In the genomic region with DNA sequence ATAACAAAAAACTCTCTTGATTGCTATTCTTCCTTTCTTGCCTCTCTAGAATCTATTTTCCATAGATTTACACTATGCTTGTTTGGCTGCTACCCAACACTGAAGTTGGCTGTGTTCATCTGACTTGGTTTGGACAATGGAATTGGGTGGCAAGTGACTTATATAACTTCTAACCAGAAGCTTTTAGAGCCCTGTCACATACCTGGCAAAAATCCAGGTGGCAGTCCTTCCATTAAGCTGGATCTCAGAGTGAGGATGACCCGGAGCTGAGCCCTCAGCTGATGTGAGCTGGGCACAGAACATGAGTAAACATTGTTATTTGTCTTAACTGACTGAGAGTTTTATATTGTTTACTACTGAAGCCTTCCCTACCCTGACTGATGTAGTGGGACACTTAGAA, we compare ENCODE assay signal across 27 cellular contexts.
DNase-seq lines count a peak whose midpoint lies in the region; ATAC-seq and TF ChIP-seq lines count a peak whose summit lies in the region.
"Had no signal": no experiment of that assay in that cellular context is flagged by ENCODE, and none has a peak within 500 bp of the region (broad histone marks: within the 10 kb centered on the region; RNA-seq: fewer than 3 reads in every experiment).

No MANE protein-coding gene starts in this region.

- intact Hi-C loops in Right ventricle myocardium inferior (cut with DNase I) = no loop called here
- intact Hi-C loops in Calu3 (cut with micrococcal nuclease; ENCODE audit: unreplicated experiment) = no loop called here

- peaks cover 20% of the 10 kb centered on the region for H3K9me3 Mint-ChIP-seq in Calu3 (ENCODE audit: low read depth, unreplicated experiment)
- H3K9me3 Mint-ChIP-seq: activated CD4-positive, alpha-beta memory T cell treated with anti-CD3 and anti-CD28 coated beads, Interleukin-2, amount 10 ng/mL, durations not matched to agents 7 days and 5 days; T-helper 1 cell treated with Interleukin-12 subunit alpha and Interleukin-12 subunit beta and Interleukin-4 antibody, amounts not matched to agents 30 μg/mL and 1 μg/mL, for 36 hours had no signal

- H3K9me3 ChIP-seq in SJSA1 (replicated peaks) (no peaks in the 10 kb centered on the region), subcutaneous abdominal adipose tissue (ENCODE audit: control insufficient read depth in 5 of 5, low read length in 5 of 5) (peaks cover 0 to 3% (median 0%) of the 10 kb centered on the region in 5 donors)
- H3K9me3 ChIP-seq: pancreas, upper lobe of left lung had no signal

- no peaks in the 10 kb centered on the region for H3K4me1 Mint-ChIP-seq in Calu3 (ENCODE audit: low read depth, unreplicated experiment)
- H3K4me1 Mint-ChIP-seq: activated CD4-positive, alpha-beta memory T cell treated with anti-CD3 and anti-CD28 coated beads, Interleukin-2, amount 10 ng/mL, durations not matched to agents 7 days and 5 days; natural killer cell; stimulated activated naive CD8-positive, alpha-beta T cell treated with anti-CD3 and anti-CD28 coated beads, Interleukin-15, amount 100 ng/mL, for 72 hours had no signal

- no peaks in the 10 kb centered on the region for H3K36me3 Mint-ChIP-seq in Calu3 (ENCODE audit: insufficient read depth, unreplicated experiment)

- H3K27me3 ChIP-seq in SJSA1 (replicated peaks) (no peaks in the 10 kb centered on the region), subcutaneous abdominal adipose tissue (ENCODE audit: control insufficient read depth in 5 of 5, insufficient read depth in 4 of 5, low read length in 5 of 5) (no peaks in the 10 kb centered on the region)
- H3K27me3 ChIP-seq: dorsolateral prefrontal cortex, pancreas, upper lobe of left lung had no signal

- no TSS peak for BruUV-seq in Calu3 (replicated peaks; lab: Mats Ljungman, UMichigan)

- H3K4me1 ChIP-seq in SJSA1 (replicated peaks) (peaks cover 25% of the 10 kb centered on the region), subcutaneous abdominal adipose tissue (ENCODE audit: control insufficient read depth in 5 of 5, insufficient read depth in 5 of 5, low read length in 5 of 5) (peaks cover 0 to 23% (median 11%) of the 10 kb centered on the region in 5 donors)
- H3K4me1 ChIP-seq: pancreas, upper lobe of left lung had no signal

- no peak overlapping the region for H3K27ac Mint-ChIP-seq in Calu3 (ENCODE audit: unreplicated experiment)
- H3K27ac Mint-ChIP-seq: activated B cell treated with CpG ODN at 0.5 μM for 24 hours; activated CD4-positive, alpha-beta memory T cell treated with anti-CD3 and anti-CD28 coated beads, Interleukin-2, amount 10 ng/mL, durations not matched to agents 7 days and 5 days; natural killer cell; stimulated activated naive CD8-positive, alpha-beta T cell treated with anti-CD3 and anti-CD28 coated beads, Interleukin-15, amount 100 ng/mL, for 72 hours; T-helper 1 cell treated with Interleukin-12 subunit alpha and Interleukin-12 subunit beta and Interleukin-4 antibody, amounts not matched to agents 30 μg/mL and 1 μg/mL, for 36 hours had no signal

- no peak for TF ChIP-seq CTCF in Calu3 (IDR thresholded peaks at IDR 0.05; ENCODE audit: unreplicated experiment)

- H3K36me3 ChIP-seq in SJSA1 (no peaks in the 10 kb centered on the region), subcutaneous abdominal adipose tissue (ENCODE audit: control insufficient read depth in 5 of 5, insufficient read depth in 5 of 5, low read length in 5 of 5) (no peaks in the 10 kb centered on the region)
- H3K36me3 ChIP-seq: pancreas, upper lobe of left lung had no signal

- CTCF ChIA-PET in Calu3 (lab: Charles Lee) = no interaction called here

- H3K27ac ChIP-seq in SJSA1 (no peak overlapping the region), subcutaneous abdominal adipose tissue (ENCODE audit: low read depth, low read length) (peak overlapping the region; percentile 54)
- H3K27ac ChIP-seq: C4-2B, dorsolateral prefrontal cortex, pancreas, upper lobe of left lung had no signal

- H3K9ac ChIP-seq in subcutaneous abdominal adipose tissue (ENCODE audit: low read length in 5 of 5) = no peak overlapping the region

- DNase-seq in NCI-H82 (lab: John Stamatoyannopoulos, UW) (peak; percentile 16), NCI-H82 treated with DMSO at 0.1 percent for 48 hours (lab: John Stamatoyannopoulos, UW; ENCODE audit: unreplicated experiment) (no peak), NCI-H1105 (lab: John Stamatoyannopoulos, UW) (peak; percentile 55), SJSA1 (ENCODE audit: low read depth in 1 of 2, low spot score in 2 of 2) (peak; percentile 33 to 45), Right ventricle myocardium inferior (ENCODE audit: missing footprints) (no peak), Calu3 (no peak)
- DNase-seq: activated B cell treated with CpG ODN at 0.5 μM for 24 hours; activated CD4-positive, alpha-beta memory T cell treated with anti-CD3 and anti-CD28 coated beads, Interleukin-2, amount 10 ng/mL, durations not matched to agents 7 days and 5 days; activated naive CD4-positive, alpha-beta T cell; amniotic stem cell; dorsolateral prefrontal cortex; KBM-7; kidney; mesenchymal stem cell; natural killer cell; NCI-H1092 treated with DMSO at 0.1 percent for 48 hours; NCI-H2171 treated with DMSO at 0.1 percent for 48 hours; pancreas; SHP77; small intestine; stimulated activated CD4-positive, alpha-beta T cell treated with anti-CD3 and anti-CD28 coated beads, Interleukin-4, amount 100 ng/mL, for 1 hour; stimulated activated naive CD8-positive, alpha-beta T cell treated with anti-CD3 and anti-CD28 coated beads, Interleukin-15, amount 100 ng/mL, for 72 hours; upper lobe of left lung had no signal

- H3K4me3 Mint-ChIP-seq in Calu3 (ENCODE audit: low read depth, unreplicated experiment) = no peak overlapping the region
- H3K4me3 Mint-ChIP-seq: activated B cell treated with CpG ODN at 0.5 μM for 24 hours; activated CD4-positive, alpha-beta memory T cell treated with anti-CD3 and anti-CD28 coated beads, Interleukin-2, amount 10 ng/mL, durations not matched to agents 7 days and 5 days; natural killer cell; stimulated activated naive CD8-positive, alpha-beta T cell treated with anti-CD3 and anti-CD28 coated beads, Interleukin-15, amount 100 ng/mL, for 72 hours; T-helper 1 cell treated with Interleukin-12 subunit alpha and Interleukin-12 subunit beta and Interleukin-4 antibody, amounts not matched to agents 30 μg/mL and 1 μg/mL, for 36 hours had no signal

- no peak for ATAC-seq in HG02973 (IDR thresholded peaks at IDR 0.05; ENCODE audit: unreplicated experiment)
- ATAC-seq in Right ventricle myocardium inferior = no peak
- ATAC-seq: natural killer cell; pancreas; stimulated activated naive CD8-positive, alpha-beta T cell treated with anti-CD3 and anti-CD28 coated beads, Interleukin-15, amount 100 ng/mL, for 72 hours had no signal

- H3K4me3 ChIP-seq in SJSA1 (no peak overlapping the region), subcutaneous abdominal adipose tissue (ENCODE audit: low read depth in 1 of 5, low read length in 5 of 5) (no peak overlapping the region)
- H3K4me3 ChIP-seq: dorsolateral prefrontal cortex, pancreas, upper lobe of left lung had no signal

- H3K27me3 Mint-ChIP-seq in Calu3 (ENCODE audit: unreplicated experiment) = no peaks in the 10 kb centered on the region
- H3K27me3 Mint-ChIP-seq: activated CD4-positive, alpha-beta memory T cell treated with anti-CD3 and anti-CD28 coated beads, Interleukin-2, amount 10 ng/mL, durations not matched to agents 7 days and 5 days had no signal

Comparison
In these comparisons a context has a peak if more than half of its experiments do, and no peak if none do; other contexts are left out.
1. DNase-seq: peak in NCI-H82 (single experiment), NCI-H1105 (single experiment) and SJSA1 (2 of 2); none in NCI-H82 treated with DMSO at 0.1 percent for 48 hours (single experiment), Right ventricle myocardium inferior (single experiment) and Calu3 (single experiment).